ENCODE assay signal across 8 cellular contexts in genomic region chr17:76397687-76398522, GRCh38. TPM values are rescaled to one million over a fixed set of nuclear protein-coding genes. Genes with fewer than 3 reads are reported as not detected.
DNase-seq lines count a peak whose midpoint lies in the region; ATAC-seq, FAIRE-seq and TF ChIP-seq lines count a peak whose summit lies in the region.

No MANE protein-coding gene starts in this region.

- H3K9me3 Mint-ChIP-seq in activated naive CD4-positive, alpha-beta T cell treated with anti-CD3 and anti-CD28 coated beads, Interleukin-2, amount 10 ng/mL, durations not matched to agents 7 days and 5 days = no peaks in the 10 kb centered on the region

- 55% methylated on average over 16 of the region's 16 CpGs for WGBS in prostate gland

- H3K4me1 ChIP-seq in prostate gland (replicated peaks) = no peaks in the 10 kb centered on the region

- no peak for ATAC-seq in GM18519 (IDR thresholded peaks at IDR 0.05; ENCODE audit: low FRiP score, unreplicated experiment)

- peak; percentile 94 to 98 (median 97) for TF ChIP-seq CTCF in prostate gland (IDR thresholded peaks at IDR 0.05)

- peak; percentile 52 for DNase-seq in GDM1 (lab: John Stamatoyannopoulos, UW)
- peak; percentile 74 for DNase-seq in MV-4-11 (lab: John Stamatoyannopoulos, UW)
- DNase-seq in SKM-1 (lab: John Stamatoyannopoulos, UW; ENCODE audit: unreplicated experiment) = peak; percentile 45
- DNase-seq in activated naive CD4-positive, alpha-beta T cell treated with anti-CD3 and anti-CD28 coated beads, Interleukin-2, amount 10 ng/mL, durations not matched to agents 7 days and 5 days = peak; percentile 91
- DNase-seq in head of caudate nucleus = peak; percentile 71 to 98 (median 94)
- DNase-seq in prostate gland (ENCODE audit: low spot score) = peak; percentile 88
- DNase-seq in urothelium cell line (ENCODE audit: low spot score) = peak; percentile 88

- TF ChIP-seq POLR2A in prostate gland (IDR thresholded peaks at IDR 0.05) = no peak

- H3K36me3 Mint-ChIP-seq in activated naive CD4-positive, alpha-beta T cell treated with anti-CD3 and anti-CD28 coated beads, Interleukin-2, amount 10 ng/mL, durations not matched to agents 7 days and 5 days = peaks cover 52% of the 10 kb centered on the region

- no peaks in the 10 kb centered on the region for H3K9me3 ChIP-seq in prostate gland

- no peaks in the 10 kb centered on the region for H3K27me3 Mint-ChIP-seq in activated naive CD4-positive, alpha-beta T cell treated with anti-CD3 and anti-CD28 coated beads, Interleukin-2, amount 10 ng/mL, durations not matched to agents 7 days and 5 days

- intact Hi-C loops in head of caudate nucleus (cut with DNase I) = loop anchor here (5.0 kb wide), 1 partner anchor 91 kb away; the partner anchor contains the start of gene QRICH2
- intact Hi-C loops in prostate gland (cut with DNase I) = loop anchor here (2.0 kb wide), 1 partner anchor 93 kb away; no protein-coding TSS in a partner anchor

- no peaks in the 10 kb centered on the region for H3K4me1 Mint-ChIP-seq in activated naive CD4-positive, alpha-beta T cell treated with anti-CD3 and anti-CD28 coated beads, Interleukin-2, amount 10 ng/mL, durations not matched to agents 7 days and 5 days

- H3K4me3 Mint-ChIP-seq in activated naive CD4-positive, alpha-beta T cell treated with anti-CD3 and anti-CD28 coated beads, Interleukin-2, amount 10 ng/mL, durations not matched to agents 7 days and 5 days = no peak overlapping the region

- H3K27ac ChIP-seq in prostate gland = no peak overlapping the region

- peak; percentile 98 for FAIRE-seq in urothelium cell line (lab: Jason Lieb, UNC)

- peaks cover 4 to 16% of the 10 kb centered on the region in 2 donors for H3K36me3 ChIP-seq in prostate gland

- H3K27me3 ChIP-seq in prostate gland (replicated peaks; ENCODE audit: insufficient read depth) = no peaks in the 10 kb centered on the region

- H3K27ac Mint-ChIP-seq in activated naive CD4-positive, alpha-beta T cell treated with anti-CD3 and anti-CD28 coated beads, Interleukin-2, amount 10 ng/mL, durations not matched to agents 7 days and 5 days = peak overlapping the region; percentile 7

- CTCF ChIA-PET in activated naive CD4-positive, alpha-beta T cell treated with anti-CD3 and anti-CD28 coated beads, Interleukin-2, amount 10 ng/mL, durations not matched to agents 7 days and 5 days (lab: Charles Lee) = interaction anchor here (0.6 to 5.2 kb wide), 38 partner anchors 10 to 389 kb away, joined by 3 to 133 read pairs (median 4); partner anchors contain the start of genes AANAT, PRPSAP1 and SPHK1

- H3K4me3 ChIP-seq in prostate gland = no peak overlapping the region

RNA-seq across cellular contexts. Expression of gene SPHK1, which starts 13.5 kb away (rescaled TPM):
- 10 to 100 TPM in 1 of 2 donors, 1 to 10 TPM in 1; 6.6 to 34.1 TPM for total RNA-seq in prostate gland

RNA-seq across cellular contexts. Expression of gene PRPSAP1, which starts 44.2 kb away (rescaled TPM):
- total RNA-seq in prostate gland = 100 to 1,000 TPM in 1 of 2 donors, 10 to 100 TPM in 1; 51.5 to 115 TPM

RNA-seq across cellular contexts. Expression of gene UBE2O, which starts 55.0 kb away (rescaled TPM):
- total RNA-seq in prostate gland = 10 to 100 TPM; 19.9 to 39.8 TPM
